20 cellular contexts compared by ENCODE assay signal in the genomic region with DNA sequence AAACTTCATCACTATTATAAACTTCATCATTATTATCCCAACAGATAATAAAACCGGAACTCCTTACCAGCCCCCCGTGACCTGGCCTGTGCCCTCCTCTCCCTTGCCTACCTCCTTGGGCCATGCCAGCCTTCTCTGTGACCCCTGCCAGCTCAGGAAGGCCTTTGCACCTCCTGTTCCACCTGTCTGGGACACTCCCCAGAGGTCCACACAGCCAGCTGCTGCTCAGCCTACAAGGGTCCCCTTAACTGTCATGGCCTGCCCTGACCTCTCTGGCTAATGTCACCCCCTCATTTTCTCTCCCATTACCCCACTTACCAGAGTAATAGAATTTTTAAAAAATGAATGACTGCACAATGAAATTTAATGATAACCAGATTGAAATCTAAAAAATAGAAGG.
"Had no signal": no experiment of that assay in that cellular context is flagged by ENCODE, and none has a peak within 500 bp of the region (broad histone marks: within the 10 kb centered on the region; RNA-seq: fewer than 3 reads in every experiment).

No MANE protein-coding gene starts in this region.

- DNase-seq: activated CD4-positive, alpha-beta T cell treated with anti-CD3 and anti-CD28 coated beads, Interleukin-2, amount 10 ng/mL, durations not matched to agents 7 days and 5 days; activated CD4-positive, CD25-positive, alpha-beta regulatory T cell; activated CD8-positive, alpha-beta memory T cell treated with anti-CD3 and anti-CD28 coated beads for 24 hours; activated effector memory CD4-positive, alpha-beta T cell treated with anti-CD3 and anti-CD28 coated beads, Interleukin-2, amount 50 U/mL, for 16 hours; activated T-cell treated with anti-CD3 and anti-CD28 coated beads, Interleukin-2, amount 50 U/mL, for 72 hours; caudate nucleus; colonic mucosa; mesenchymal stem cell; naive B cell; stimulated activated CD4-positive, alpha-beta T cell treated with anti-CD3 and anti-CD28 coated beads, Interleukin-2, amount 100 ng/mL, for 48 hours; stomach; T1000; testis had no signal

- H3K4me3 Mint-ChIP-seq: activated CD4-positive, alpha-beta T cell treated with anti-CD3 and anti-CD28 coated beads, Interleukin-2, amount 10 ng/mL, durations not matched to agents 7 days and 5 days; activated T-cell treated with anti-CD3 and anti-CD28 coated beads, Interleukin-2, amount 50 U/mL, for 72 hours; naive B cell; type B pancreatic cell had no signal

- H3K9me3 ChIP-seq: colonic mucosa, gastroesophageal sphincter, heart right ventricle, mucosa of descending colon, stomach, testis had no signal

- H3K36me3 Mint-ChIP-seq: activated naive CD4-positive, alpha-beta T cell treated with anti-CD3 and anti-CD28 coated beads, Interleukin-2, amount 50 U/mL, for 72 hours had no signal

- H3K4me3 ChIP-seq: colonic mucosa, gastroesophageal sphincter, heart right ventricle, mucosa of descending colon, stomach, testis had no signal

- H3K4me1 ChIP-seq: colonic mucosa had no signal

- FAIRE-seq: endometrium had no signal

- H3K27ac Mint-ChIP-seq: activated CD4-positive, alpha-beta T cell treated with anti-CD3 and anti-CD28 coated beads, Interleukin-2, amount 10 ng/mL, durations not matched to agents 7 days and 5 days; activated T-cell treated with anti-CD3 and anti-CD28 coated beads, Interleukin-2, amount 50 U/mL, for 72 hours; type B pancreatic cell had no signal

- H3K27me3 ChIP-seq: colonic mucosa, gastroesophageal sphincter, heart right ventricle, stomach, testis had no signal

- H3K9me3 Mint-ChIP-seq: activated CD4-positive, alpha-beta T cell treated with anti-CD3 and anti-CD28 coated beads, Interleukin-2, amount 10 ng/mL, durations not matched to agents 7 days and 5 days; activated naive CD4-positive, alpha-beta T cell treated with anti-CD3 and anti-CD28 coated beads, Interleukin-2, amount 50 U/mL, for 72 hours; activated T-cell treated with anti-CD3 and anti-CD28 coated beads, Interleukin-2, amount 50 U/mL, for 72 hours; naive B cell; type B pancreatic cell had no signal

- H3K27ac ChIP-seq: colonic mucosa, gastroesophageal sphincter, heart right ventricle, stomach, testis had no signal

- H3K27me3 Mint-ChIP-seq: activated CD4-positive, alpha-beta T cell treated with anti-CD3 and anti-CD28 coated beads, Interleukin-2, amount 10 ng/mL, durations not matched to agents 7 days and 5 days; naive B cell; type B pancreatic cell had no signal

- H3K36me3 ChIP-seq: colonic mucosa had no signal

- ATAC-seq: activated naive CD4-positive, alpha-beta T cell treated with anti-CD3 and anti-CD28 coated beads, Interleukin-2, amount 50 U/mL, for 72 hours; activated T-cell treated with anti-CD3 and anti-CD28 coated beads, Interleukin-2, amount 50 U/mL, for 72 hours; esophagus mucosa; gastroesophageal sphincter; heart right ventricle; mucosa of descending colon had no signal
